9 cellular contexts compared by ENCODE assay signal in genomic region chr9:19441730-19442129, GRCh38. TPM values are rescaled to one million over a fixed set of nuclear protein-coding genes. Genes with fewer than 3 reads are reported as not detected.
DNase-seq lines count a peak whose midpoint lies in the region; ATAC-seq, FAIRE-seq and TF ChIP-seq lines count a peak whose summit lies in the region.
"Had no signal": no experiment of that assay in that cellular context is flagged by ENCODE, and none has a peak within 500 bp of the region (broad histone marks: within the 10 kb centered on the region; RNA-seq: fewer than 3 reads in every experiment).

No MANE protein-coding gene starts in this region.

- no peaks in the 10 kb centered on the region for H3F3A ChIP-seq in SU-DHL-6 (ENCODE audit: insufficient read depth)

- H3K27me3 Mint-ChIP-seq in activated T-cell treated with anti-CD3 and anti-CD28 coated beads, Interleukin-2, amount 50 U/mL, for 24 hours, result no peaks in the 10 kb centered on the region
- no peaks in the 10 kb centered on the region for H3K27me3 Mint-ChIP-seq in stimulated activated memory B cell treated with anti-CD40 and anti-IgM and Interleukin-4, amounts not matched to agents 10 μg/mL and 1 μg/mL and 100 μg/mL, for 72 hours

- peak overlapping the region; percentile 41 for H3K4me3 Mint-ChIP-seq in activated T-cell treated with anti-CD3 and anti-CD28 coated beads, Interleukin-2, amount 50 U/mL, for 24 hours
- H3K4me3 Mint-ChIP-seq in stimulated activated memory B cell treated with anti-CD40 and anti-IgM and Interleukin-4, amounts not matched to agents 10 μg/mL and 1 μg/mL and 100 μg/mL, for 72 hours, result peak overlapping the region; percentile 70
- H3K4me3 Mint-ChIP-seq: endodermal cell had no signal

- peak overlapping the region; percentile 15 for H3K4me2 ChIP-seq in SU-DHL-6 (ENCODE audit: low read depth, low read length, poor library complexity, severe bottlenecking)

- FAIRE-seq in H54 (lab: Jason Lieb, UNC), result no peak

- ATAC-seq in HG02798 (IDR thresholded peaks at IDR 0.05; ENCODE audit: poor library complexity, unreplicated experiment), result peak; percentile 87
- peak; percentile 56 for ATAC-seq in stimulated activated memory B cell treated with anti-CD40 and anti-IgM and Interleukin-4, amounts not matched to agents 10 μg/mL and 1 μg/mL and 100 μg/mL, for 72 hours

- H3K27ac Mint-ChIP-seq in activated T-cell treated with anti-CD3 and anti-CD28 coated beads, Interleukin-2, amount 50 U/mL, for 24 hours, result peak overlapping the region; percentile 31
- H3K27ac Mint-ChIP-seq in stimulated activated memory B cell treated with anti-CD40 and anti-IgM and Interleukin-4, amounts not matched to agents 10 μg/mL and 1 μg/mL and 100 μg/mL, for 72 hours, result peak overlapping the region; percentile 84
- H3K27ac Mint-ChIP-seq: endodermal cell had no signal

- peaks cover 4% of the 10 kb centered on the region for H3K36me3 Mint-ChIP-seq in activated T-cell treated with anti-CD3 and anti-CD28 coated beads, Interleukin-2, amount 50 U/mL, for 24 hours (ENCODE audit: low read depth)
- H3K36me3 Mint-ChIP-seq in stimulated activated memory B cell treated with anti-CD40 and anti-IgM and Interleukin-4, amounts not matched to agents 10 μg/mL and 1 μg/mL and 100 μg/mL, for 72 hours, result peaks cover 30% of the 10 kb centered on the region

- no peaks in the 10 kb centered on the region for H3K36me3 ChIP-seq in SU-DHL-6 (ENCODE audit: low read length)

- no peaks in the 10 kb centered on the region for H3K79me2 ChIP-seq in SU-DHL-6 (ENCODE audit: insufficient read depth, low read length)

- peaks cover 18% of the 10 kb centered on the region for H3K4me1 Mint-ChIP-seq in activated T-cell treated with anti-CD3 and anti-CD28 coated beads, Interleukin-2, amount 50 U/mL, for 24 hours (ENCODE audit: low read depth)
- peaks cover 10% of the 10 kb centered on the region for H3K4me1 Mint-ChIP-seq in stimulated activated memory B cell treated with anti-CD40 and anti-IgM and Interleukin-4, amounts not matched to agents 10 μg/mL and 1 μg/mL and 100 μg/mL, for 72 hours

- no peak for TF ChIP-seq CTCF in SU-DHL-6 (IDR thresholded peaks at IDR 0.05; ENCODE audit: insufficient read depth, low read length, poor library complexity, severe bottlenecking)

- no peak overlapping the region for H3K27ac ChIP-seq in SU-DHL-6 (ENCODE audit: low read depth, low read length)

- H3K9me3 ChIP-seq in SU-DHL-6 (ENCODE audit: insufficient read depth, low read length), result no peaks in the 10 kb centered on the region

- no peak overlapping the region for H3K9ac ChIP-seq in SU-DHL-6 (ENCODE audit: low read length)

- no peak for DNase-seq in activated T-cell treated with anti-CD3 and anti-CD28 coated beads, Interleukin-2, amount 50 U/mL, for 24 hours
- DNase-seq in activated T-cell treated with anti-CD3 and anti-CD28 coated beads, Interleukin-2, amount 50 U/mL, for 1 hour, result no peak
- DNase-seq in activated effector memory CD4-positive, alpha-beta T cell treated with anti-CD3 and anti-CD28 coated beads, Interleukin-2, amount 50 U/mL, for 16 hours, result no peak
- DNase-seq in mesenteric fat pad (ENCODE audit: low spot score), result no peak
- DNase-seq in H54 (ENCODE audit: insufficient read length, low spot score), result no peak
- DNase-seq: endodermal cell had no signal

- no peaks in the 10 kb centered on the region for H3K9me3 Mint-ChIP-seq in activated T-cell treated with anti-CD3 and anti-CD28 coated beads, Interleukin-2, amount 50 U/mL, for 24 hours
- H3K9me3 Mint-ChIP-seq in stimulated activated memory B cell treated with anti-CD40 and anti-IgM and Interleukin-4, amounts not matched to agents 10 μg/mL and 1 μg/mL and 100 μg/mL, for 72 hours, result no peaks in the 10 kb centered on the region

- no peak for TF ChIP-seq POLR2A in H54 (IDR thresholded peaks at IDR 0.05; ENCODE audit: low read depth, low read length)

- H3K27me3 ChIP-seq in SU-DHL-6 (ENCODE audit: low read length), result no peaks in the 10 kb centered on the region

- no peak overlapping the region for H2AFZ ChIP-seq in SU-DHL-6 (ENCODE audit: low read depth, low read length, severe bottlenecking)

- no peaks in the 10 kb centered on the region for H3K9me2 ChIP-seq in SU-DHL-6 (replicated peaks; ENCODE audit: insufficient read depth, low read length)

- H3K4me3 ChIP-seq in SU-DHL-6 (ENCODE audit: insufficient read depth, low read length, poor library complexity, severe bottlenecking), result no peak overlapping the region

- H4K20me1 ChIP-seq in SU-DHL-6 (ENCODE audit: low read depth, low read length), result no peaks in the 10 kb centered on the region

RNA-seq across cellular contexts. Expression of gene ACER2, which starts 32.9 kb away (rescaled TPM):
- total RNA-seq in mesenteric fat pad, result 20.5 TPM
